ENCODE assay signal across 24 cellular contexts in genomic region chr1:246811985-246812384, GRCh38.
"Had no signal": no experiment of that assay in that cellular context is flagged by ENCODE, and none has a peak within 500 bp of the region (broad histone marks: within the 10 kb centered on the region; RNA-seq: fewer than 3 reads in every experiment).

No MANE protein-coding gene starts in this region.

- H3K9me3 ChIP-seq: SJSA1 had no signal

- H3K36me3 ChIP-seq: SJSA1 had no signal

- H3K4me1 ChIP-seq: SJSA1 had no signal

- H3K4me3 ChIP-seq: SJSA1, SK-N-MC had no signal

- H3K27ac ChIP-seq: HL-60, SJSA1, SK-N-MC had no signal

- FAIRE-seq: HTR-8/SVneo, RCC 7860 had no signal

- DNase-seq: IMR-90, Karpas-422, KG1, MM.1S, NCI-H1092 treated with DMSO at 0.1 percent for 48 hours, NCI-H1436, NCI-H187, NCI-H2029, NCI-H2081 treated with DMSO at 0.1 percent for 48 hours, NCI-H2171, NCI-H226, NCI-H446, NCI-H510A, NCI-H524 treated with DMSO at 0.1 percent for 48 hours, NCI-H69, NCI-H774, Right ventricle myocardium superior, RPMI8226, SIG-M5 had no signal
